In the genomic region with DNA sequence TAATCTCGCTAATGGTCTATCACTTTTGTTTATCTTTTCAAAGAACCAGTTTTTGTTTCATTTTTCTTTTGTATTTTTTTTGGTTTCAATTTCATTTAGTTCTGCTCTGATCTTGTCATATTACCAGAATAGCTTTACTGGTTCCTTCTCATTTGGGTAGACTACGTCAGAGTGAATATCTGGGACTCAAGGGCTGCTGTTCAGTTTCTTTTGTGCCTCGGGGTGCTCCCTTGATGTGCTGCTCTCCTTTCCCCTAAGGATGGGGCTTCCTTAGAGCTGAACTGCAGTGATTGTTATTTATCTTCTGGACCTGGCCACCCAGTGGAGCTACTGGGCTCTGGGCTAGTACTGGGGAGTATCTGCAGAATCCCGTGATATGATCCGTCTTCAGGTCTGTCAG, we compare ENCODE assay signal across 16 cellular contexts. TPM values are rescaled to one million over a fixed set of nuclear protein-coding genes. Genes with fewer than 3 reads are reported as not detected.
DNase-seq lines count a peak whose midpoint lies in the region; ATAC-seq, FAIRE-seq and TF ChIP-seq lines count a peak whose summit lies in the region.
"Had no signal": no experiment of that assay in that cellular context is flagged by ENCODE, and none has a peak within 500 bp of the region (broad histone marks: within the 10 kb centered on the region; RNA-seq: fewer than 3 reads in every experiment).

No MANE protein-coding gene starts in this region.

- peak overlapping the region in 1 of 2 donors; percentile 18 for H3K4me3 Mint-ChIP-seq in CD14-positive monocyte
- peak overlapping the region; percentile 21 for H3K4me3 Mint-ChIP-seq in activated naive CD8-positive, alpha-beta T cell treated with anti-CD3 and anti-CD28 coated beads, Interleukin-2, amount 50 U/mL, for 24 hours

- no peak for FAIRE-seq in pancreas (lab: Jason Lieb, UNC)

- no peak overlapping the region for H3K4me3 ChIP-seq in pancreas
- no peak overlapping the region for H3K4me3 ChIP-seq in upper lobe of right lung
- no peak overlapping the region for H3K4me3 ChIP-seq in mammary epithelial cell (replicated peaks in 1 of 3; ENCODE audit: insufficient read depth in 1 of 3, low read depth in 2 of 3, low read length in 3 of 3)
- H3K4me3 ChIP-seq: gastrocnemius medialis had no signal

- H3K36me3 Mint-ChIP-seq in CD14-positive monocyte = no peaks in the 10 kb centered on the region
- H3K36me3 Mint-ChIP-seq in activated naive CD8-positive, alpha-beta T cell treated with anti-CD3 and anti-CD28 coated beads, Interleukin-2, amount 50 U/mL, for 24 hours (ENCODE audit: low read depth) = peaks cover 16% of the 10 kb centered on the region

- H3K36me3 ChIP-seq in pancreas (no peaks in the 10 kb centered on the region), upper lobe of right lung (no peaks in the 10 kb centered on the region), mammary epithelial cell (ENCODE audit: insufficient read depth, low read length) (no peaks in the 10 kb centered on the region)
- H3K36me3 ChIP-seq: gastrocnemius medialis had no signal

- H3K27me3 ChIP-seq in pancreas (no peaks in the 10 kb centered on the region), upper lobe of right lung (no peaks in the 10 kb centered on the region), mammary epithelial cell (ENCODE audit: insufficient read depth, low read length) (no peaks in the 10 kb centered on the region)
- H3K27me3 ChIP-seq: gastrocnemius medialis had no signal

- WGBS in pancreas, 2 donors = 80 to 91% methylated on average over 5 of the region's 5 CpGs
- WGBS in mammary epithelial cell (ENCODE audit: low coverage, missing lambda C conversion rate) = 84% methylated on average over 5 of the region's 5 CpGs

- no TSS peak for BruUV-seq in mammary epithelial cell (replicated peaks; lab: Mats Ljungman, UMichigan)

- DNase-seq in CD14-positive monocyte (ENCODE audit: low spot score) (no peak), GM13977 (ENCODE audit: low spot score) (peak; percentile 45), pancreas (no peak), upper lobe of right lung (no peak), epidermal melanocyte (ENCODE audit: insufficient read length, low spot score) (no peak), mammary epithelial cell (no peak)
- no peak for DNase-seq in activated naive CD8-positive, alpha-beta T cell treated with anti-CD3 and anti-CD28 coated beads, Interleukin-2, amount 50 U/mL, for 24 hours
- DNase-seq: activated CD4-positive, alpha-beta T cell treated with anti-CD3 and anti-CD28 coated beads for 1 hour; amygdala; gastrocnemius medialis; NCI-H2171 treated with DMSO at 0.1 percent for 48 hours; stimulated activated CD4-positive, alpha-beta T cell treated with anti-CD3 and anti-CD28 coated beads, Interleukin-4, amount 100 ng/mL, for 1 hour had no signal

- in situ Hi-C loops in GM13977 (cut with MboI; ENCODE audit: low pct_unique_long_range_greater_than_20kb, low sequenced_read_pairs, unreplicated experiment) (no loop called here), mammary epithelial cell (cut with MboI; ENCODE audit: low sequenced_read_pairs in 2 of 2) (no loop called here)

- H2AFZ ChIP-seq in mammary epithelial cell (ENCODE audit: low read depth, low read length) = no peak overlapping the region

- H3K4me1 ChIP-seq in pancreas (no peaks in the 10 kb centered on the region), upper lobe of right lung (no peaks in the 10 kb centered on the region), mammary epithelial cell (ENCODE audit: insufficient read depth, low read length) (no peaks in the 10 kb centered on the region)
- H3K4me1 ChIP-seq: gastrocnemius medialis had no signal

- peak overlapping the region in 5 of 7 donors; percentile 5 to 79 (median 40) for H3K27ac Mint-ChIP-seq in CD14-positive monocyte
- H3K27ac Mint-ChIP-seq in activated naive CD8-positive, alpha-beta T cell treated with anti-CD3 and anti-CD28 coated beads, Interleukin-2, amount 50 U/mL, for 24 hours = peak overlapping the region; percentile 2

- H3K4me1 Mint-ChIP-seq in CD14-positive monocyte = peaks cover 15% of the 10 kb centered on the region
- peaks cover 38% of the 10 kb centered on the region for H3K4me1 Mint-ChIP-seq in activated naive CD8-positive, alpha-beta T cell treated with anti-CD3 and anti-CD28 coated beads, Interleukin-2, amount 50 U/mL, for 24 hours

- peak; percentile 54 for ATAC-seq in HG03280 (IDR thresholded peaks at IDR 0.05; ENCODE audit: unreplicated experiment)
- peak; percentile 61 for ATAC-seq in activated naive CD8-positive, alpha-beta T cell treated with anti-CD3 and anti-CD28 coated beads, Interleukin-2, amount 50 U/mL, for 24 hours
- no peak for ATAC-seq in pancreas
- ATAC-seq in upper lobe of right lung = no peak
- ATAC-seq: gastrocnemius medialis had no signal

- H3K79me2 ChIP-seq in mammary epithelial cell (ENCODE audit: insufficient read depth, low read length) = no peaks in the 10 kb centered on the region

- H3K9ac ChIP-seq in mammary epithelial cell (ENCODE audit: insufficient read depth, low read length) = no peak overlapping the region

- H3K9me3 ChIP-seq in pancreas (no peaks in the 10 kb centered on the region), upper lobe of right lung (no peaks in the 10 kb centered on the region), mammary epithelial cell (replicated peaks; ENCODE audit: insufficient read depth, low read length) (no peaks in the 10 kb centered on the region)
- H3K9me3 ChIP-seq: gastrocnemius medialis had no signal

- TF ChIP-seq CTCF in CD14-positive monocyte (IDR thresholded peaks at IDR 0.05) (no peak), GM13977 (IDR thresholded peaks at IDR 0.05; ENCODE audit: extremely low read depth, insufficient read depth, missing control alignments) (no peak), pancreas (IDR thresholded peaks at IDR 0.05) (no peak), upper lobe of right lung (IDR thresholded peaks at IDR 0.05) (no peak), mammary epithelial cell (conservative IDR thresholded peaks at IDR 0.05 in 1 of 2, IDR thresholded peaks at IDR 0.05 in 1 of 2; ENCODE audit: extremely low read depth in 1 of 2, insufficient read depth in 1 of 2, low read depth in 1 of 2, low read length in 2 of 2) (no peak)

- CTCF ChIA-PET in mammary epithelial cell (lab: Charles Lee; ENCODE audit: low non-redundant PET) = no interaction called here

- H3K9me3 Mint-ChIP-seq in CD14-positive monocyte = peaks cover 13 to 32% (median 19%) of the 10 kb centered on the region in 7 donors
- peaks cover 28% of the 10 kb centered on the region for H3K9me3 Mint-ChIP-seq in activated naive CD8-positive, alpha-beta T cell treated with anti-CD3 and anti-CD28 coated beads, Interleukin-2, amount 50 U/mL, for 24 hours

- H3K4me2 ChIP-seq in mammary epithelial cell (ENCODE audit: insufficient read depth, low read depth, low read length) = no peak overlapping the region

- H4K20me1 ChIP-seq in mammary epithelial cell (ENCODE audit: insufficient read depth, low read length) = no peaks in the 10 kb centered on the region

- dilution Hi-C loops in mammary epithelial cell (cut with HindIII; ENCODE audit: low sequenced_read_pairs) = no loop called here

- intact Hi-C loops in CD14-positive monocyte (cut with micrococcal nuclease) = no loop called here
- intact Hi-C loops in pancreas (cut with DNase I) = no loop called here
- intact Hi-C loops in upper lobe of right lung (cut with DNase I) = no loop called here
- intact Hi-C loops in mammary epithelial cell (cut with micrococcal nuclease) = no loop called here

- no peak overlapping the region for H3K27ac ChIP-seq in pancreas
- no peak overlapping the region for H3K27ac ChIP-seq in upper lobe of right lung
- H3K27ac ChIP-seq in mammary epithelial cell (ENCODE audit: insufficient read depth, low read depth, low read length) = no peak overlapping the region
- H3K27ac ChIP-seq: gastrocnemius medialis had no signal

- H3K27me3 Mint-ChIP-seq in CD14-positive monocyte (ENCODE audit: low read depth in 3 of 3) = peaks cover 2 to 9% (median 3%) of the 10 kb centered on the region in 3 donors
- H3K27me3 Mint-ChIP-seq in activated naive CD8-positive, alpha-beta T cell treated with anti-CD3 and anti-CD28 coated beads, Interleukin-2, amount 50 U/mL, for 24 hours = no peaks in the 10 kb centered on the region

RNA-seq across cellular contexts. Expression of a gene that starts 29.3 kb away (rescaled TPM):
- polyA plus RNA-seq in CD14-positive monocyte (100 to 1,000 TPM in 1 of 2 donors, 10 to 100 TPM in 1; 92.0 to 109 TPM), pancreas (1 to 10 TPM in 1 of 2 donors, under 1 TPM in 1; 0.65 to 1.6 TPM), mammary epithelial cell (38.0 TPM)
- total RNA-seq in pancreas (1 to 10 TPM in 3 of 6 donors, under 1 TPM in 2, not detected in 1; 0.37 to 3.1 (median 1.4) TPM), upper lobe of right lung (41.7 TPM), mammary epithelial cell (10 to 100 TPM in 1 of 2 donors, 1 to 10 TPM in 1; 1.0 to 18.0 TPM)
- 21.7 TPM for polyA minus RNA-seq in mammary epithelial cell
- total RNA-seq: MCF 10A, OCI-LY7, renal cortical epithelial cell had no signal

RNA-seq across cellular contexts. Expression of a gene that starts 30.3 kb away (rescaled TPM):
- polyA plus RNA-seq in CD14-positive monocyte (not detected), pancreas (not detected), mammary epithelial cell (0.09 TPM)
- total RNA-seq in pancreas (not detected), upper lobe of right lung (not detected), mammary epithelial cell (not detected)
- polyA minus RNA-seq in mammary epithelial cell = not detected
- total RNA-seq: gastrocnemius medialis, MCF 10A, OCI-LY7, renal cortical epithelial cell had no signal

RNA-seq across cellular contexts. Expression of a gene that starts 39.1 kb away (rescaled TPM):
- not detected for polyA plus RNA-seq in CD14-positive monocyte
- not detected for total RNA-seq in pancreas
- polyA plus RNA-seq in pancreas = not detected
- total RNA-seq in upper lobe of right lung = not detected
- 1 to 10 TPM in 1 of 2 donors, under 1 TPM in 1; 0.67 to 1.3 TPM for total RNA-seq in mammary epithelial cell
- polyA plus RNA-seq in mammary epithelial cell = 0.46 TPM
- polyA minus RNA-seq in mammary epithelial cell = not detected
- total RNA-seq: gastrocnemius medialis, MCF 10A, OCI-LY7, renal cortical epithelial cell had no signal

RNA-seq across cellular contexts. Expression of a gene that starts 45.4 kb away (rescaled TPM):
- polyA plus RNA-seq in CD14-positive monocyte (not detected), pancreas (not detected), mammary epithelial cell (0.07 TPM)
- total RNA-seq in pancreas (not detected), upper lobe of right lung (not detected), mammary epithelial cell (not detected)
- polyA minus RNA-seq in mammary epithelial cell = not detected
- total RNA-seq: gastrocnemius medialis, MCF 10A, OCI-LY7, renal cortical epithelial cell had no signal

Comparison
In these comparisons a context has a peak if more than half of its experiments do, and no peak if none do; other contexts are left out.
1. ATAC-seq: peak in HG03280 (single experiment) and activated naive CD8-positive, alpha-beta T cell treated with anti-CD3 and anti-CD28 coated beads, Interleukin-2, amount 50 U/mL, for 24 hours (single experiment); none in pancreas (0 of 4) and upper lobe of right lung (single experiment).